Comparison of ENCODE assay signal across 25 cellular contexts in the genomic region with DNA sequence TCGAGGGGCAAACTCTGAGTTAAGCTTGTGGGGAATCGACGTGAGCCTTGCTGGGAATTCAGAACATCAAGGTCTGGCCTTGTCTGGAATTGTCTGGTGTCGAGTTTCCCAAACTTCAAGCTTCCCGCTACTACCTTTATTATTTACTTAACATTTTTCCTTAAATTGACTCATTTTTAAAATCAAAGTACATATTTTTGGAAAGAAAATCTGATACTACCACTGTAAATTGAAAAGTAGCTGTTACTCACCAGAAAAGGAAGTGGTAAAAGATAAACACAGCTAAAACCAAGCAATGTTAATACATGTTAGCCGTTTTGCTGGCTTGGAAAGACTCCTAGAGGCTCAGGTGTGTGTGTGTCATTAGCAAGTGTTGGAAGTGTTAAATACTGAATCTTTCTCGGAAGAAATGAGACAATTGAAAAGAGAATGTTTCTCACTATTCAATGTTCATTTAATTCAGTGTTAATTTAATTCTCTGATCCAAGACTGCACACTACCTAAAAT. TPM values are rescaled to one million over a fixed set of nuclear protein-coding genes. Genes with fewer than 3 reads are reported as not detected.
DNase-seq lines count a peak whose midpoint lies in the region; ATAC-seq and TF ChIP-seq lines count a peak whose summit lies in the region.
"Had no signal": no experiment of that assay in that cellular context is flagged by ENCODE, and none has a peak within 500 bp of the region (broad histone marks: within the 10 kb centered on the region; RNA-seq: fewer than 3 reads in every experiment).

No MANE protein-coding gene starts in this region.

- ATAC-seq in activated T-cell treated with anti-CD3 and anti-CD28 coated beads, Interleukin-2, amount 50 U/mL, for 72 hours (replicated peaks in 1 of 2), result no peak
- no peak for ATAC-seq in activated T-cell treated with anti-CD3 and anti-CD28 coated beads, Interleukin-2, amount 50 U/mL, for 4 hours
- no peak for ATAC-seq in foreskin keratinocyte
- ATAC-seq: activated CD8-positive, alpha-beta T cell treated with anti-CD3 and anti-CD28 coated beads for 36 hours; psoas muscle; stimulated activated naive B cell treated with anti-CD40 and anti-IgM and Interleukin-4, amounts not matched to agents 10 μg/mL and 1 μg/mL and 100 μg/mL, for 72 hours had no signal

- peaks cover 13% of the 10 kb centered on the region for H3K4me1 Mint-ChIP-seq in activated T-cell treated with anti-CD3 and anti-CD28 coated beads, Interleukin-2, amount 50 U/mL, for 72 hours (ENCODE audit: low read depth)
- peaks cover 6% of the 10 kb centered on the region for H3K4me1 Mint-ChIP-seq in activated T-cell treated with anti-CD3 and anti-CD28 coated beads, Interleukin-2, amount 50 U/mL, for 4 hours (ENCODE audit: low read depth)

- no peaks in the 10 kb centered on the region for H3K4me1 ChIP-seq in adipocyte (ENCODE audit: control insufficient read depth, insufficient read depth, low read length)
- H3K4me1 ChIP-seq in foreskin keratinocyte, result no peaks in the 10 kb centered on the region
- H3K4me1 ChIP-seq: psoas muscle had no signal

- DNase-seq in activated T-cell treated with anti-CD3 and anti-CD28 coated beads, Interleukin-2, amount 50 U/mL, for 72 hours, result no peak
- no peak for DNase-seq in activated T-cell treated with anti-CD3 and anti-CD28 coated beads, Interleukin-2, amount 50 U/mL, for 4 hours
- peak; percentile 10 for DNase-seq in adipocyte (ENCODE audit: low read depth)
- DNase-seq in foreskin keratinocyte, result peak in 1 of 2 donors; percentile 4
- no peak for DNase-seq in T-helper 9 cell
- no peak for DNase-seq in activated naive CD4-positive, alpha-beta T cell (lab: John Stamatoyannopoulos, UW)
- no peak for DNase-seq in NCI-H82 (lab: John Stamatoyannopoulos, UW)
- no peak for DNase-seq in midbrain (lab: John Stamatoyannopoulos, UW)
- DNase-seq: activated CD8-positive, alpha-beta T cell treated with anti-CD3 and anti-CD28 coated beads for 36 hours; activated effector memory CD4-positive, alpha-beta T cell treated with Interleukin-2 at 50 U/mL for 16 hours; activated naive CD8-positive, alpha-beta T cell treated with anti-CD3 and anti-CD28 coated beads for 36 hours; CD4-positive, CD25-positive, alpha-beta regulatory T cell; head of caudate nucleus; KG1; NCI-H1436 treated with DMSO at 0.1 percent for 48 hours; NCI-H2107; NCI-H446; NCI-H774; psoas muscle; stimulated activated CD4-positive, alpha-beta T cell treated with anti-CD3 and anti-CD28 coated beads, Interleukin-15, amount 100 ng/mL, for 24 hours; stimulated activated naive B cell treated with anti-CD40 and anti-IgM and Interleukin-4, amounts not matched to agents 10 μg/mL and 1 μg/mL and 100 μg/mL, for 72 hours had no signal

- H3K27ac Mint-ChIP-seq in activated T-cell treated with anti-CD3 and anti-CD28 coated beads, Interleukin-2, amount 50 U/mL, for 72 hours, result peak overlapping the region; percentile 44
- H3K27ac Mint-ChIP-seq: activated CD8-positive, alpha-beta T cell treated with anti-CD3 and anti-CD28 coated beads for 36 hours; activated naive CD8-positive, alpha-beta T cell treated with anti-CD3 and anti-CD28 coated beads for 36 hours; CD4-positive, CD25-positive, alpha-beta regulatory T cell; memory B cell; stimulated activated naive B cell treated with anti-CD40 and anti-IgM and Interleukin-4, amounts not matched to agents 10 μg/mL and 1 μg/mL and 100 μg/mL, for 72 hours had no signal

- H3K36me3 Mint-ChIP-seq in activated T-cell treated with anti-CD3 and anti-CD28 coated beads, Interleukin-2, amount 50 U/mL, for 72 hours (ENCODE audit: insufficient read depth in 2 of 2), result peaks cover 3 to 7% of the 10 kb centered on the region in 2 donors
- peaks cover 2% of the 10 kb centered on the region for H3K36me3 Mint-ChIP-seq in activated T-cell treated with anti-CD3 and anti-CD28 coated beads, Interleukin-2, amount 50 U/mL, for 4 hours (ENCODE audit: insufficient read depth)
- H3K36me3 Mint-ChIP-seq: CD4-positive, CD25-positive, alpha-beta regulatory T cell had no signal

- TF ChIP-seq CTCF in foreskin keratinocyte (conservative IDR thresholded peaks at IDR 0.05), result peak; percentile 2

- H3K36me3 ChIP-seq in adipocyte (ENCODE audit: control insufficient read depth, insufficient read depth, low read length, severe bottlenecking), result no peaks in the 10 kb centered on the region
- H3K36me3 ChIP-seq: ascending aorta had no signal

- H3K27me3 ChIP-seq in adipocyte (replicated peaks; ENCODE audit: control insufficient read depth, insufficient read depth, low read length), result no peaks in the 10 kb centered on the region
- no peaks in the 10 kb centered on the region for H3K27me3 ChIP-seq in foreskin keratinocyte

- H3K27me3 Mint-ChIP-seq in activated T-cell treated with anti-CD3 and anti-CD28 coated beads, Interleukin-2, amount 50 U/mL, for 72 hours (ENCODE audit: low read depth), result peaks cover 65% of the 10 kb centered on the region
- peaks cover 54% of the 10 kb centered on the region for H3K27me3 Mint-ChIP-seq in activated T-cell treated with anti-CD3 and anti-CD28 coated beads, Interleukin-2, amount 50 U/mL, for 4 hours (ENCODE audit: low read depth)

- H3K9me3 Mint-ChIP-seq in activated T-cell treated with anti-CD3 and anti-CD28 coated beads, Interleukin-2, amount 50 U/mL, for 72 hours, result peaks cover 0 to 2% of the 10 kb centered on the region in 2 donors
- H3K9me3 Mint-ChIP-seq in activated T-cell treated with anti-CD3 and anti-CD28 coated beads, Interleukin-2, amount 50 U/mL, for 4 hours, result peaks cover 6% of the 10 kb centered on the region

- no peak overlapping the region for H3K27ac ChIP-seq in foreskin keratinocyte
- H3K27ac ChIP-seq: ascending aorta, epithelial cell of prostate, psoas muscle, suprapubic skin had no signal

- no peak overlapping the region for H3K4me3 Mint-ChIP-seq in activated T-cell treated with anti-CD3 and anti-CD28 coated beads, Interleukin-2, amount 50 U/mL, for 72 hours
- no peak overlapping the region for H3K4me3 Mint-ChIP-seq in activated T-cell treated with anti-CD3 and anti-CD28 coated beads, Interleukin-2, amount 50 U/mL, for 4 hours
- H3K4me3 Mint-ChIP-seq: activated CD8-positive, alpha-beta T cell treated with anti-CD3 and anti-CD28 coated beads for 36 hours; activated naive CD8-positive, alpha-beta T cell treated with anti-CD3 and anti-CD28 coated beads for 36 hours; memory B cell; stimulated activated naive B cell treated with anti-CD40 and anti-IgM and Interleukin-4, amounts not matched to agents 10 μg/mL and 1 μg/mL and 100 μg/mL, for 72 hours had no signal

- no peak overlapping the region for H3K4me3 ChIP-seq in adipocyte (ENCODE audit: low read length)
- H3K4me3 ChIP-seq: ascending aorta, psoas muscle, suprapubic skin had no signal

- no peak overlapping the region for H3K9ac ChIP-seq in adipocyte (ENCODE audit: low read length)

- peaks cover 5% of the 10 kb centered on the region for H3K9me3 ChIP-seq in adipocyte (ENCODE audit: control insufficient read depth, low read length)
- H3K9me3 ChIP-seq: ascending aorta, psoas muscle, suprapubic skin had no signal

RNA-seq across cellular contexts. Expression of a gene that starts 5.4 kb away (rescaled TPM):
- total RNA-seq in activated T-cell treated with anti-CD3 and anti-CD28 coated beads, Interleukin-2, amount 50 U/mL, for 72 hours, result 1 to 10 TPM; 1.7 to 2.5 TPM
- total RNA-seq in activated T-cell treated with anti-CD3 and anti-CD28 coated beads, Interleukin-2, amount 50 U/mL, for 4 hours, result under 1 TPM in 1 of 3 donors, not detected in 2; 0.16 TPM
- 4.3 and 5.1 TPM in 2 replicates for total RNA-seq in foreskin keratinocyte
- 4.1 and 4.4 TPM in 2 replicates for polyA plus RNA-seq in foreskin keratinocyte
- total RNA-seq: activated CD8-positive, alpha-beta T cell treated with anti-CD3 and anti-CD28 coated beads for 36 hours; activated naive CD8-positive, alpha-beta T cell treated with anti-CD3 and anti-CD28 coated beads for 36 hours; CD4-positive, CD25-positive, alpha-beta regulatory T cell had no signal
- polyA plus RNA-seq: CD4-positive, CD25-positive, alpha-beta regulatory T cell had no signal
